ENCODE assay signal across 28 cellular contexts in the genomic region with DNA sequence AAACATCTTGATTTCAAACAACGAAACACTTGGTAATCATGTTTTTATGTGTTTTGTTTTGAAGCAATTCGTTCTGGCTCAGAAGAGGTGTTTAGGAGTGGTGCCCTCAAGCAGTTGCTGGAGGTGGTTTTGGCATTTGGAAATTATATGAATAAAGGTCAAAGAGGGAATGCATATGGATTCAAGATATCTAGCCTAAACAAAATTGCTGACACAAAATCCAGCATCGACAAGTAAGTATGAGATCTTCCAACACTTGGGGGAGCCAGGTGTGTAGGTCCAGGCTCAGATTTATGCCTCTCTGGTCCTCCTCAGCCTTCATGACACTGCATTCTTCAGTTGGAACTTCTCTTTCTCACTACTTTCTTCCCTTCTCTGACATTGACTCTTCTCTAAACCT.
A peak's percentile ranks its signal among the peaks of the same experiment; 100 is the strongest.
DNase-seq lines count a peak whose midpoint lies in the region; ATAC-seq and TF ChIP-seq lines count a peak whose summit lies in the region.
"Had no signal": no experiment of that assay in that cellular context is flagged by ENCODE, and none has a peak within 500 bp of the region (broad histone marks: within the 10 kb centered on the region; RNA-seq: fewer than 3 reads in every experiment).

No MANE protein-coding gene starts in this region.

- peak overlapping the region; percentile 90 for H3K27ac ChIP-seq in left ventricle myocardium inferior (replicated peaks)
- peak overlapping the region; percentile 70 to 72 for H3K27ac ChIP-seq in esophagus (ENCODE audit: low read depth in 2 of 2, low read length in 1 of 2)
- peak overlapping the region; percentile 94 for H3K27ac ChIP-seq in parathyroid adenoma
- no peak overlapping the region for H3K27ac ChIP-seq in effector memory CD4-positive, alpha-beta T cell (ENCODE audit: insufficient read depth, low read length, poor library complexity, severe bottlenecking)
- H3K27ac ChIP-seq: A549, upper lobe of left lung had no signal

- no peak overlapping the region for H3K4me3 ChIP-seq in left ventricle myocardium inferior
- H3K4me3 ChIP-seq in esophagus (ENCODE audit: low read depth in 1 of 2, low read length in 2 of 2), result no peak overlapping the region
- no peak overlapping the region for H3K4me3 ChIP-seq in parathyroid adenoma (ENCODE audit: low read depth, low read length)
- no peak overlapping the region for H3K4me3 ChIP-seq in effector memory CD4-positive, alpha-beta T cell (ENCODE audit: insufficient read depth, low read depth, low read length, poor library complexity, severe bottlenecking)
- H3K4me3 ChIP-seq: A549, upper lobe of left lung had no signal

- H3K4me1 Mint-ChIP-seq in activated CD4-positive, alpha-beta T cell treated with anti-CD3 and anti-CD28 coated beads, Interleukin-2, amount 10 ng/mL, durations not matched to agents 24 days and 14 days, result no peaks in the 10 kb centered on the region

- WGBS in esophagus, 2 donors, result 51 to 65% methylated on average over 3 of the region's 3 CpGs

- no peaks in the 10 kb centered on the region for H3K9me3 Mint-ChIP-seq in activated CD4-positive, alpha-beta T cell treated with anti-CD3 and anti-CD28 coated beads, Interleukin-2, amount 10 ng/mL, durations not matched to agents 24 days and 14 days
- H3K9me3 Mint-ChIP-seq: activated naive CD8-positive, alpha-beta T cell treated with anti-CD3 and anti-CD28 coated beads, Interleukin-2, amount 10 ng/mL, durations not matched to agents 7 days and 5 days; endodermal cell; mesothelial cell of epicardium; natural killer cell treated with Interleukin-12 subunit alpha and Interleukin-12 subunit beta and Interleukin-15 and Interleukin-18, amount 100 ng/mL, for 72 hours; T-cell had no signal

- peak overlapping the region; percentile 18 for H2AFZ ChIP-seq in parathyroid adenoma

- H3K36me3 Mint-ChIP-seq in activated CD4-positive, alpha-beta T cell treated with anti-CD3 and anti-CD28 coated beads, Interleukin-2, amount 10 ng/mL, durations not matched to agents 24 days and 14 days (ENCODE audit: low read depth), result no peaks in the 10 kb centered on the region

- H3K27me3 ChIP-seq in left ventricle myocardium inferior (ENCODE audit: low read depth) (no peaks in the 10 kb centered on the region), esophagus (ENCODE audit: control insufficient read depth in 1 of 2, insufficient read depth in 2 of 2, low read length in 2 of 2) (no peaks in the 10 kb centered on the region), parathyroid adenoma (ENCODE audit: control insufficient read depth, insufficient read depth, low read length) (no peaks in the 10 kb centered on the region)
- no peaks in the 10 kb centered on the region for H3K27me3 ChIP-seq in effector memory CD4-positive, alpha-beta T cell (replicated peaks; ENCODE audit: control insufficient read depth, insufficient read depth, low read length, poor library complexity, severe bottlenecking)
- H3K27me3 ChIP-seq: upper lobe of left lung had no signal

- H3K9ac ChIP-seq in parathyroid adenoma, result no peak overlapping the region

- DNase-seq in left ventricle myocardium inferior, result no peak
- DNase-seq in Right ventricle myocardium inferior (ENCODE audit: missing footprints), result no peak
- no peak for DNase-seq in effector memory CD4-positive, alpha-beta T cell
- no peak for DNase-seq in activated CD8-positive, alpha-beta memory T cell treated with anti-CD3 and anti-CD28 coated beads for 24 hours
- no peak for DNase-seq in activated CD4-positive, alpha-beta T cell treated with anti-CD3 and anti-CD28 coated beads, Interleukin-2, amount 10 ng/mL, durations not matched to agents 24 days and 14 days
- DNase-seq in stimulated activated CD4-positive, alpha-beta T cell treated with anti-CD3 and anti-CD28 coated beads, Interleukin-4, amount 100 ng/mL, for 24 hours, result no peak
- DNase-seq: activated CD4-positive, alpha-beta T cell treated with anti-CD3 and anti-CD28 coated beads, Interleukin-2, amount 50 U/mL, for 48 hours; activated CD4-positive, CD25-positive, alpha-beta regulatory T cell; activated effector memory CD4-positive, alpha-beta T cell treated with anti-CD3 and anti-CD28 coated beads, Interleukin-2, amount 50 U/mL, for 16 hours; activated naive CD8-positive, alpha-beta T cell treated with anti-CD3 and anti-CD28 coated beads, Interleukin-2, amount 10 ng/mL, durations not matched to agents 7 days and 5 days; activated T-cell treated with anti-CD3 and anti-CD28 coated beads for 4 hours; cortex of kidney; DMS153; endodermal cell; head of caudate nucleus; left colon; NCI-H2081 treated with DMSO at 0.1 percent for 48 hours; NCI-H345; NCI-H82; OCI-M1; stimulated activated CD4-positive, alpha-beta T cell treated with anti-CD3 and anti-CD28 coated beads, Interleukin-15, amount 100 ng/mL, for 24 hours; T-cell; upper lobe of left lung had no signal

- TF ChIP-seq CTCF in left ventricle myocardium inferior (IDR thresholded peaks at IDR 0.05; ENCODE audit: borderline replicate concordance), result no peak
- TF ChIP-seq CTCF in parathyroid adenoma (IDR thresholded peaks at IDR 0.05), result peak; percentile 5

- H3K4me2 ChIP-seq in parathyroid adenoma (ENCODE audit: low read length), result no peak overlapping the region
- H3K4me2 ChIP-seq: A549 had no signal

- intact Hi-C loops in left ventricle myocardium inferior (cut with micrococcal nuclease) (no loop called here), Right ventricle myocardium inferior (cut with DNase I) (no loop called here)
- intact Hi-C loops in activated CD4-positive, alpha-beta T cell treated with anti-CD3 and anti-CD28 coated beads, Interleukin-2, amount 10 ng/mL, durations not matched to agents 24 days and 14 days (cut with micrococcal nuclease), result no loop called here

- no peaks in the 10 kb centered on the region for H3K79me2 ChIP-seq in parathyroid adenoma

- no peak overlapping the region for H3K27ac Mint-ChIP-seq in activated CD4-positive, alpha-beta T cell treated with anti-CD3 and anti-CD28 coated beads, Interleukin-2, amount 10 ng/mL, durations not matched to agents 24 days and 14 days
- H3K27ac Mint-ChIP-seq: activated naive CD8-positive, alpha-beta T cell treated with anti-CD3 and anti-CD28 coated beads, Interleukin-2, amount 10 ng/mL, durations not matched to agents 7 days and 5 days; mesothelial cell of epicardium; natural killer cell treated with Interleukin-12 subunit alpha and Interleukin-12 subunit beta and Interleukin-15 and Interleukin-18, amount 100 ng/mL, for 72 hours; T-cell had no signal

- H3K4me1 ChIP-seq in left ventricle myocardium inferior (peaks cover 74% of the 10 kb centered on the region), esophagus (ENCODE audit: control insufficient read depth in 2 of 2, insufficient read depth in 2 of 2, low read length in 1 of 2) (no peaks in the 10 kb centered on the region), parathyroid adenoma (peaks cover 72% of the 10 kb centered on the region)
- no peaks in the 10 kb centered on the region for H3K4me1 ChIP-seq in effector memory CD4-positive, alpha-beta T cell (ENCODE audit: control insufficient read depth, insufficient read depth, low read length, poor library complexity, severe bottlenecking)

- H3K27me3 Mint-ChIP-seq in activated CD4-positive, alpha-beta T cell treated with anti-CD3 and anti-CD28 coated beads, Interleukin-2, amount 10 ng/mL, durations not matched to agents 24 days and 14 days, result no peaks in the 10 kb centered on the region
- H3K27me3 Mint-ChIP-seq: activated naive CD8-positive, alpha-beta T cell treated with anti-CD3 and anti-CD28 coated beads, Interleukin-2, amount 10 ng/mL, durations not matched to agents 7 days and 5 days; natural killer cell treated with Interleukin-12 subunit alpha and Interleukin-12 subunit beta and Interleukin-15 and Interleukin-18, amount 100 ng/mL, for 72 hours; T-cell had no signal

- H3K36me3 ChIP-seq in left ventricle myocardium inferior (peaks cover 66% of the 10 kb centered on the region), esophagus (ENCODE audit: control insufficient read depth in 2 of 2, insufficient read depth in 2 of 2, low read length in 1 of 2) (peaks cover 12 to 13% of the 10 kb centered on the region in 2 donors), parathyroid adenoma (ENCODE audit: control insufficient read depth, insufficient read depth, low read length) (no peaks in the 10 kb centered on the region)
- peaks cover 20% of the 10 kb centered on the region for H3K36me3 ChIP-seq in effector memory CD4-positive, alpha-beta T cell (ENCODE audit: control insufficient read depth, insufficient read depth, low read length)

- no peak overlapping the region for H3K4me3 Mint-ChIP-seq in activated CD4-positive, alpha-beta T cell treated with anti-CD3 and anti-CD28 coated beads, Interleukin-2, amount 10 ng/mL, durations not matched to agents 24 days and 14 days
- H3K4me3 Mint-ChIP-seq: activated naive CD8-positive, alpha-beta T cell treated with anti-CD3 and anti-CD28 coated beads, Interleukin-2, amount 10 ng/mL, durations not matched to agents 7 days and 5 days; endodermal cell; mesothelial cell of epicardium; natural killer cell treated with Interleukin-12 subunit alpha and Interleukin-12 subunit beta and Interleukin-15 and Interleukin-18, amount 100 ng/mL, for 72 hours; T-cell had no signal

- no peaks in the 10 kb centered on the region for H3K9me3 ChIP-seq in left ventricle myocardium inferior (replicated peaks)
- no peaks in the 10 kb centered on the region for H3K9me3 ChIP-seq in esophagus (ENCODE audit: control insufficient read depth in 2 of 2, insufficient read depth in 1 of 2, low read depth in 1 of 2, low read length in 1 of 2)
- H3K9me3 ChIP-seq in parathyroid adenoma (ENCODE audit: control insufficient read depth, low read length), result no peaks in the 10 kb centered on the region
- H3K9me3 ChIP-seq in effector memory CD4-positive, alpha-beta T cell (ENCODE audit: control insufficient read depth, low read length), result no peaks in the 10 kb centered on the region
- H3K9me3 ChIP-seq: A549, upper lobe of left lung had no signal

- ATAC-seq in Right ventricle myocardium inferior, result no peak
- ATAC-seq: A549; left colon; natural killer cell treated with Interleukin-12 subunit alpha and Interleukin-12 subunit beta and Interleukin-15 and Interleukin-18, amount 100 ng/mL, for 72 hours; T-cell had no signal
